ENCODE assay signal across 18 cellular contexts in genomic region chr12:47883663-47884195, GRCh38. TPM values are rescaled to one million over a fixed set of nuclear protein-coding genes. Genes with fewer than 3 reads are reported as not detected.
A peak's percentile ranks its signal among the peaks of the same experiment; 100 is the strongest.
DNase-seq lines count a peak whose midpoint lies in the region; ATAC-seq and TF ChIP-seq lines count a peak whose summit lies in the region.
"Had no signal": no experiment of that assay in that cellular context is flagged by ENCODE, and none has a peak within 500 bp of the region (broad histone marks: within the 10 kb centered on the region; RNA-seq: fewer than 3 reads in every experiment).

No MANE protein-coding gene starts in this region.

- no peak for TF ChIP-seq POLR2A in Peyer's patch (IDR thresholded peaks at IDR 0.05)

- no peaks in the 10 kb centered on the region for H3K9me3 ChIP-seq in Peyer's patch
- H3K9me3 ChIP-seq in mammary epithelial cell (replicated peaks; ENCODE audit: insufficient read depth, low read length): no peaks in the 10 kb centered on the region
- no peaks in the 10 kb centered on the region for H3K9me3 ChIP-seq in A673 (ENCODE audit: low read depth, low read length, poor library complexity, severe bottlenecking)
- H3K9me3 ChIP-seq: tibial artery had no signal

- TF ChIP-seq CTCF in Peyer's patch (IDR thresholded peaks at IDR 0.05) (no peak), mammary epithelial cell (conservative IDR thresholded peaks at IDR 0.05 in 1 of 2, IDR thresholded peaks at IDR 0.05 in 1 of 2; ENCODE audit: extremely low read depth in 1 of 2, insufficient read depth in 1 of 2, low read depth in 1 of 2, low read length in 2 of 2) (no peak), A673 (conservative IDR thresholded peaks at IDR 0.05; ENCODE audit: low read depth, low read length) (no peak)

- peaks cover 6 to 50% (median 15%) of the 10 kb centered on the region in 4 donors for H3K4me1 ChIP-seq in Peyer's patch
- peaks cover 50% of the 10 kb centered on the region for H3K4me1 ChIP-seq in mammary epithelial cell (ENCODE audit: insufficient read depth, low read length)
- H3K4me1 ChIP-seq in A673 (ENCODE audit: insufficient read depth, low read length, poor library complexity, severe bottlenecking): no peaks in the 10 kb centered on the region

- 89% methylated on average over 5 of the region's 5 CpGs for WGBS in mammary epithelial cell (ENCODE audit: low coverage, missing lambda C conversion rate)

- peaks cover 41 to 62% of the 10 kb centered on the region in 2 donors for H3K36me3 Mint-ChIP-seq in activated T-cell treated with anti-CD3 and anti-CD28 coated beads, Interleukin-2, amount 50 U/mL, for 72 hours (ENCODE audit: insufficient read depth in 2 of 2)
- peaks cover 99% of the 10 kb centered on the region for H3K36me3 Mint-ChIP-seq in stimulated activated effector memory CD8-positive, alpha-beta T cell treated with anti-CD3 and anti-CD28 coated beads, Interleukin-12 subunit alpha, Interleukin-12 subunit beta, amount 100 ng/mL, for 72 hours

- no TSS peak for BruUV-seq in mammary epithelial cell (replicated peaks; lab: Mats Ljungman, UMichigan)
- no TSS peak for BruUV-seq in A673 (replicated peaks; lab: Mats Ljungman, UMichigan)

- H3K9me3 Mint-ChIP-seq in activated T-cell treated with anti-CD3 and anti-CD28 coated beads, Interleukin-2, amount 50 U/mL, for 72 hours: peaks cover 0 to 2% of the 10 kb centered on the region in 2 donors
- no peaks in the 10 kb centered on the region for H3K9me3 Mint-ChIP-seq in stimulated activated effector memory CD8-positive, alpha-beta T cell treated with anti-CD3 and anti-CD28 coated beads, Interleukin-12 subunit alpha, Interleukin-12 subunit beta, amount 100 ng/mL, for 72 hours

- intact Hi-C loops in mammary epithelial cell (cut with micrococcal nuclease): no loop called here
- intact Hi-C loops in A673 (cut with micrococcal nuclease; ENCODE audit: unreplicated experiment): no loop called here

- H3K9ac ChIP-seq in mammary epithelial cell (ENCODE audit: insufficient read depth, low read length): no peak overlapping the region

- no peak for ATAC-seq in activated T-cell treated with anti-CD3 and anti-CD28 coated beads, Interleukin-2, amount 50 U/mL, for 72 hours (replicated peaks in 1 of 2)
- no peak for ATAC-seq in stimulated activated effector memory CD8-positive, alpha-beta T cell treated with anti-CD3 and anti-CD28 coated beads, Interleukin-12 subunit alpha, Interleukin-12 subunit beta, amount 100 ng/mL, for 72 hours

- POLR2A ChIA-PET in A673 (lab: Charles Lee; ENCODE audit: low non-redundant PET): no interaction called here

- dilution Hi-C loops in mammary epithelial cell (cut with HindIII; ENCODE audit: low sequenced_read_pairs): no loop called here

- H3K4me3 ChIP-seq in Peyer's patch (peak overlapping the region in 1 of 4 donors; percentile 32), mammary epithelial cell (replicated peaks in 1 of 3; ENCODE audit: insufficient read depth in 1 of 3, low read depth in 2 of 3, low read length in 3 of 3) (no peak overlapping the region), A673 (ENCODE audit: low read depth, low read length, poor library complexity, severe bottlenecking) (no peak overlapping the region)
- H3K4me3 ChIP-seq: hepatocyte, tibial artery had no signal

- H2AFZ ChIP-seq in mammary epithelial cell (ENCODE audit: low read depth, low read length): no peak overlapping the region
- H2AFZ ChIP-seq: hepatocyte had no signal

- in situ Hi-C loops in mammary epithelial cell (cut with MboI; ENCODE audit: low sequenced_read_pairs in 2 of 2): no loop called here

- H3K4me1 Mint-ChIP-seq in activated T-cell treated with anti-CD3 and anti-CD28 coated beads, Interleukin-2, amount 50 U/mL, for 72 hours (ENCODE audit: low read depth): peaks cover 94% of the 10 kb centered on the region
- H3K4me1 Mint-ChIP-seq in stimulated activated effector memory CD8-positive, alpha-beta T cell treated with anti-CD3 and anti-CD28 coated beads, Interleukin-12 subunit alpha, Interleukin-12 subunit beta, amount 100 ng/mL, for 72 hours: peaks cover 88% of the 10 kb centered on the region

- peak overlapping the region; percentile 95 for H3K27ac Mint-ChIP-seq in activated T-cell treated with anti-CD3 and anti-CD28 coated beads, Interleukin-2, amount 50 U/mL, for 72 hours
- H3K27ac Mint-ChIP-seq in stimulated activated effector memory CD8-positive, alpha-beta T cell treated with anti-CD3 and anti-CD28 coated beads, Interleukin-12 subunit alpha, Interleukin-12 subunit beta, amount 100 ng/mL, for 72 hours: peak overlapping the region; percentile 86

- H3K4me2 ChIP-seq in mammary epithelial cell (ENCODE audit: insufficient read depth, low read depth, low read length): peak overlapping the region; percentile 72
- H3K4me2 ChIP-seq: hepatocyte had no signal

- CTCF ChIA-PET in mammary epithelial cell (lab: Charles Lee; ENCODE audit: low non-redundant PET): no interaction called here
- CTCF ChIA-PET in A673 (lab: Charles Lee): no interaction called here

- H4K20me1 ChIP-seq in mammary epithelial cell (ENCODE audit: insufficient read depth, low read length): no peaks in the 10 kb centered on the region

- H3K79me2 ChIP-seq in mammary epithelial cell (ENCODE audit: insufficient read depth, low read length): peaks cover 85% of the 10 kb centered on the region
- H3K79me2 ChIP-seq: hepatocyte had no signal

- H3K27me3 ChIP-seq in Peyer's patch (no peaks in the 10 kb centered on the region), mammary epithelial cell (ENCODE audit: insufficient read depth, low read length) (no peaks in the 10 kb centered on the region), A673 (replicated peaks; ENCODE audit: insufficient read depth, low read depth, low read length, poor library complexity) (no peaks in the 10 kb centered on the region)
- H3K27me3 ChIP-seq: hepatocyte had no signal

- H3K27me3 Mint-ChIP-seq in activated T-cell treated with anti-CD3 and anti-CD28 coated beads, Interleukin-2, amount 50 U/mL, for 72 hours (ENCODE audit: low read depth): no peaks in the 10 kb centered on the region

- no peak for DNase-seq in activated T-cell treated with anti-CD3 and anti-CD28 coated beads, Interleukin-2, amount 50 U/mL, for 72 hours
- DNase-seq in activated T-cell treated with anti-CD3 and anti-CD28 coated beads, Interleukin-2, amount 50 U/mL, for 48 hours: no peak
- DNase-seq in Peyer's patch (peak in 1 of 3 donors; percentile 45), mammary epithelial cell (no peak), kidney glomerular epithelial cell (lab: John Stamatoyannopoulos, UW) (no peak), A673 (ENCODE audit: low spot score) (no peak), RKO (ENCODE audit: low spot score) (no peak)
- DNase-seq in stimulated activated effector memory CD8-positive, alpha-beta T cell treated with anti-CD3 and anti-CD28 coated beads, Interleukin-12 subunit alpha, Interleukin-12 subunit beta, amount 100 ng/mL, for 72 hours (ENCODE audit: low spot score in 2 of 2): no peak
- DNase-seq: activated gamma-delta T cell treated with Interleukin-2 at 50 U/mL for 16 hours; effector CD8-positive, alpha-beta T cell; Karpas-422; left cardiac atrium; NCI-H1930; NCI-H526 treated with DMSO at 0.1 percent for 48 hours; retina; SW 1271 had no signal

- H3K4me3 Mint-ChIP-seq in activated T-cell treated with anti-CD3 and anti-CD28 coated beads, Interleukin-2, amount 50 U/mL, for 72 hours: peak overlapping the region; percentile 84 to 89
- H3K4me3 Mint-ChIP-seq in stimulated activated effector memory CD8-positive, alpha-beta T cell treated with anti-CD3 and anti-CD28 coated beads, Interleukin-12 subunit alpha, Interleukin-12 subunit beta, amount 100 ng/mL, for 72 hours: peak overlapping the region; percentile 69

- H3K27ac ChIP-seq in Peyer's patch (peak overlapping the region; percentile 14 to 91 (median 74)), mammary epithelial cell (ENCODE audit: insufficient read depth, low read depth, low read length) (no peak overlapping the region), A673 (ENCODE audit: low read depth, low read length, poor library complexity, severe bottlenecking) (no peak overlapping the region)
- H3K27ac ChIP-seq: hepatocyte, tibial artery had no signal

- peaks cover 0 to 15% (median 0%) of the 10 kb centered on the region in 3 donors for H3K36me3 ChIP-seq in Peyer's patch
- H3K36me3 ChIP-seq in mammary epithelial cell (ENCODE audit: insufficient read depth, low read length): peaks cover 10% of the 10 kb centered on the region
- H3K36me3 ChIP-seq in A673 (ENCODE audit: insufficient read depth, low read length, poor library complexity, severe bottlenecking): no peaks in the 10 kb centered on the region
- H3K36me3 ChIP-seq: tibial artery had no signal

RNA-seq across cellular contexts. Expression of gene VDR, which starts 21.1 kb away (rescaled TPM):
- total RNA-seq in activated T-cell treated with anti-CD3 and anti-CD28 coated beads, Interleukin-2, amount 50 U/mL, for 72 hours: 100 to 1,000 TPM; 217 to 224 TPM
- total RNA-seq in Peyer's patch: 100 to 1,000 TPM in 3 of 4 donors, 10 to 100 TPM in 1; 75.1 to 193 (median 156) TPM
- total RNA-seq in mammary epithelial cell: 10 to 100 TPM; 71.8 to 89.5 TPM
- 105 TPM for polyA plus RNA-seq in mammary epithelial cell
- polyA minus RNA-seq in mammary epithelial cell: 129 TPM
- 0.43 and 0.76 TPM in 2 replicates for total RNA-seq in A673 (2021)

Comparison
In these comparisons a context has a peak if more than half of its experiments do, and no peak if none do; other contexts are left out.
1. H3K27ac ChIP-seq: peak in Peyer's patch (4 of 4); none in mammary epithelial cell (single experiment) and A673 (single experiment).
2. RNA of gene VDR, which starts 21.1 kb away (total RNA-seq): 217 to 224 TPM in activated T-cell treated with anti-CD3 and anti-CD28 coated beads, Interleukin-2, amount 50 U/mL, for 72 hours, 75.1 to 193 TPM in Peyer's patch and 71.8 to 89.5 TPM in mammary epithelial cell; 0.43 to 0.76 TPM in A673; every median in the first group is over 10 times any median in the second.